ENCODE assay signal across 2 cellular contexts in genomic region chr10:11597470-11597869, GRCh38.
TF ChIP-seq lines count a peak whose summit lies in the region.

No MANE protein-coding gene starts in this region.

TF ChIP-seq in PFSK-1, 5 proteins besides CTCF, POLR2A, EP300 and RAD21:
- TF ChIP-seq, protein P1, sequence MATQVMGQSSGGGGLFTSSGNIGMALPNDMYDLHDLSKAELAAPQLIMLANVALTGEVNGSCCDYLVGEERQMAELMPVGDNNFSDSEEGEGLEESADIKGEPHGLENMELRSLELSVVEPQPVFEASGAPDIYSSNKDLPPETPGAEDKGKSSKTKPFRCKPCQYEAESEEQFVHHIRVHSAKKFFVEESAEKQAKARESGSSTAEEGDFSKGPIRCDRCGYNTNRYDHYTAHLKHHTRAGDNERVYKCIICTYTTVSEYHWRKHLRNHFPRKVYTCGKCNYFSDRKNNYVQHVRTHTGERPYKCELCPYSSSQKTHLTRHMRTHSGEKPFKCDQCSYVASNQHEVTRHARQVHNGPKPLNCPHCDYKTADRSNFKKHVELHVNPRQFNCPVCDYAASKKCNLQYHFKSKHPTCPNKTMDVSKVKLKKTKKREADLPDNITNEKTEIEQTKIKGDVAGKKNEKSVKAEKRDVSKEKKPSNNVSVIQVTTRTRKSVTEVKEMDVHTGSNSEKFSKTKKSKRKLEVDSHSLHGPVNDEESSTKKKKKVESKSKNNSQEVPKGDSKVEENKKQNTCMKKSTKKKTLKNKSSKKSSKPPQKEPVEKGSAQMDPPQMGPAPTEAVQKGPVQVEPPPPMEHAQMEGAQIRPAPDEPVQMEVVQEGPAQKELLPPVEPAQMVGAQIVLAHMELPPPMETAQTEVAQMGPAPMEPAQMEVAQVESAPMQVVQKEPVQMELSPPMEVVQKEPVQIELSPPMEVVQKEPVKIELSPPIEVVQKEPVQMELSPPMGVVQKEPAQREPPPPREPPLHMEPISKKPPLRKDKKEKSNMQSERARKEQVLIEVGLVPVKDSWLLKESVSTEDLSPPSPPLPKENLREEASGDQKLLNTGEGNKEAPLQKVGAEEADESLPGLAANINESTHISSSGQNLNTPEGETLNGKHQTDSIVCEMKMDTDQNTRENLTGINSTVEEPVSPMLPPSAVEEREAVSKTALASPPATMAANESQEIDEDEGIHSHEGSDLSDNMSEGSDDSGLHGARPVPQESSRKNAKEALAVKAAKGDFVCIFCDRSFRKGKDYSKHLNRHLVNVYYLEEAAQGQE (IDR thresholded peaks at IDR 0.05; ENCODE audit: insufficient read depth in 1 of 2, low read depth in 2 of 2, low read length in 2 of 2) = peak; percentile 39 to 82; a peak in 3 of 4 replicates
- no peak for TF ChIP-seq SIN3A (IDR thresholded peaks at IDR 0.05; ENCODE audit: borderline replicate concordance, insufficient read depth, low read length)
TF ChIP-seq in PFSK-1: peak in this region for 1.

TF ChIP-seq in K562, 482 proteins besides CTCF, POLR2A, EP300 and RAD21 (continued from another document):
- TF ChIP-seq ZBTB2 (IDR thresholded peaks at IDR 0.05) (no peak), CBX1 (IDR thresholded peaks at IDR 0.05; ENCODE audit: low read depth) (no peak)
